Comparison of ENCODE assay signal across 8 cellular contexts in genomic region chr2:36966370-36967235, GRCh38. TPM values are rescaled to one million over a fixed set of nuclear protein-coding genes. Genes with fewer than 3 reads are reported as not detected.
DNase-seq lines count a peak whose midpoint lies in the region; ATAC-seq and TF ChIP-seq lines count a peak whose summit lies in the region.

STRN (minus strand) TSS chr2:36966536; CDS start chr2:36966463, 73 bp downstream.

- H3K4me1 Mint-ChIP-seq in type B pancreatic cell (ENCODE audit: unreplicated experiment): peaks cover 34% of the 10 kb centered on the region

- H3K27ac Mint-ChIP-seq in type B pancreatic cell: peak within 1 kb of the TSS; percentile 99

- peaks cover 19% of the 10 kb centered on the region for H3K4me1 ChIP-seq in adipocyte (ENCODE audit: control insufficient read depth, insufficient read depth, low read length)

- peaks cover 4% of the 10 kb centered on the region for H3K27me3 Mint-ChIP-seq in type B pancreatic cell

- DNase-seq in GM13976 (ENCODE audit: low spot score) (peak; percentile 99), NCI-H1436 treated with DMSO at 0.1 percent for 48 hours (lab: John Stamatoyannopoulos, UW) (peak; percentile 73), T follicular helper cell (ENCODE audit: low read depth) (peak; percentile 96), adipocyte (ENCODE audit: low read depth) (peak; percentile 99), cardiac septum (ENCODE audit: low spot score) (peak; percentile 99), posterior cingulate gyrus (peak; percentile 93 to 100 (median 94)), type B pancreatic cell (ENCODE audit: extremely low spot score, unreplicated experiment) (peak; percentile 97)

- H3K4me3 ChIP-seq in adipocyte (ENCODE audit: low read length): peak within 1 kb of the TSS; percentile 99

- intact Hi-C loops in cardiac septum (cut with DNase I) (loop anchor here (5.0 kb wide), 1 partner anchor 51 kb away; no protein-coding TSS in a partner anchor), posterior cingulate gyrus (cut with DNase I) (loop anchor here (5.0 kb wide), 1 partner anchor 64 kb away; no protein-coding TSS in a partner anchor)

- H3K9ac ChIP-seq in adipocyte (ENCODE audit: low read length): peak within 1 kb of the TSS; percentile 95

- peaks cover 5% of the 10 kb centered on the region for H3K36me3 Mint-ChIP-seq in type B pancreatic cell

- no peaks in the 10 kb centered on the region for H3K36me3 ChIP-seq in adipocyte (ENCODE audit: control insufficient read depth, insufficient read depth, low read length, severe bottlenecking)

- no peaks in the 10 kb centered on the region for H3K9me3 ChIP-seq in adipocyte (ENCODE audit: control insufficient read depth, low read length)

- H3K4me3 Mint-ChIP-seq in type B pancreatic cell: peak within 1 kb of the TSS; percentile 97

- peak; percentile 98 for ATAC-seq in HG02852 (IDR thresholded peaks at IDR 0.05; ENCODE audit: unreplicated experiment)

- no peaks in the 10 kb centered on the region for H3K27me3 ChIP-seq in adipocyte (replicated peaks; ENCODE audit: control insufficient read depth, insufficient read depth, low read length)

- in situ Hi-C loops in GM13976 (cut with MboI; ENCODE audit: low sequenced_read_pairs, unreplicated experiment): no loop called here

- TF ChIP-seq CTCF in GM13976 (IDR thresholded peaks at IDR 0.05; ENCODE audit: borderline replicate concordance, control extremely low read depth, extremely low read depth, insufficient read depth, missing control alignments) (no peak), type B pancreatic cell (conservative IDR thresholded peaks at IDR 0.05) (no peak)

- peaks cover 4% of the 10 kb centered on the region for H3K9me3 Mint-ChIP-seq in type B pancreatic cell

RNA-seq across cellular contexts. Expression of gene STRN, which starts in this region (rescaled TPM):
- total RNA-seq in cardiac septum (78.0 TPM), type B pancreatic cell (ENCODE audit: low replicate concordance) (26.1 and 34.3 TPM in 2 replicates)

Comparison
In these comparisons a context has a peak if more than half of its experiments do, and no peak if none do; other contexts are left out.
1. Peak in every context shown above with its lines: DNase-seq, ATAC-seq and H3K4me3 ChIP-seq.